ENCODE assay signal across 9 cellular contexts in genomic region chr14:71235865-71236264, GRCh38.
DNase-seq lines count a peak whose midpoint lies in the region; ATAC-seq and TF ChIP-seq lines count a peak whose summit lies in the region.
"Had no signal": no experiment of that assay in that cellular context is flagged by ENCODE, and none has a peak within 500 bp of the region (broad histone marks: within the 10 kb centered on the region; RNA-seq: fewer than 3 reads in every experiment).

No MANE protein-coding gene starts in this region.

- H3K27ac ChIP-seq in lower lobe of right lung, result no peak overlapping the region

- H3K36me3 ChIP-seq in lower lobe of right lung, result no peaks in the 10 kb centered on the region

- intact Hi-C loops in Right ventricle myocardium inferior (cut with DNase I) (no loop called here), cardiac septum (cut with DNase I) (no loop called here), lower lobe of right lung (cut with DNase I) (no loop called here)

- DNase-seq in Right ventricle myocardium inferior (ENCODE audit: missing footprints) (no peak), cardiac septum (ENCODE audit: low spot score) (no peak), cerebellum (ENCODE audit: low spot score) (peak; percentile 19), lower lobe of right lung (no peak), NCI-H2227 treated with DMSO at 0.1 percent for 48 hours (lab: John Stamatoyannopoulos, UW) (no peak), SHP77 (lab: John Stamatoyannopoulos, UW) (no peak)
- DNase-seq: Calu3 had no signal

- H3K4me3 ChIP-seq in lower lobe of right lung, result no peak overlapping the region

- no peaks in the 10 kb centered on the region for H3K9me3 ChIP-seq in lower lobe of right lung

- no peak for TF ChIP-seq CTCF in lower lobe of right lung (IDR thresholded peaks at IDR 0.05)

- H3K27me3 ChIP-seq in lower lobe of right lung (ENCODE audit: low read depth), result no peaks in the 10 kb centered on the region

- no peaks in the 10 kb centered on the region for H3K4me1 ChIP-seq in lower lobe of right lung

- ATAC-seq in Right ventricle myocardium inferior, result peak; percentile 65
- ATAC-seq in lower lobe of right lung, result peak; percentile 28 to 29
- ATAC-seq in HG02970 (IDR thresholded peaks at IDR 0.05; ENCODE audit: low FRiP score, unreplicated experiment), result no peak
- no peak for ATAC-seq in GM18870 (IDR thresholded peaks at IDR 0.05; ENCODE audit: unreplicated experiment)

Comparison
In these comparisons a context has a peak if more than half of its experiments do, and no peak if none do; other contexts are left out.
1. ATAC-seq: peak in Right ventricle myocardium inferior (single experiment) and lower lobe of right lung (2 of 2); none in HG02970 (single experiment) and GM18870 (single experiment).